Comparison of ENCODE assay signal across 1 cellular context in genomic region chr1:216953495-216953894, GRCh38.
TF ChIP-seq lines count a peak whose summit lies in the region.

No MANE protein-coding gene starts in this region.

TF ChIP-seq in HepG2, 621 proteins besides CTCF, POLR2A, EP300 and RAD21 (continued from another document):
- TF ChIP-seq, protein P1, sequence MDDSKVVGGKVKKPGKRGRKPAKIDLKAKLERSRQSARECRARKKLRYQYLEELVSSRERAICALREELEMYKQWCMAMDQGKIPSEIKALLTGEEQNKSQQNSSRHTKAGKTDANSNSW (CRISPR knock-in tag; IDR thresholded peaks at IDR 0.05; ENCODE audit: borderline replicate concordance) = no peak
- TF ChIP-seq NPAS2 (CRISPR knock-in tag; IDR thresholded peaks at IDR 0.05; ENCODE audit: borderline replicate concordance) (no peak), CREB1 (IDR thresholded peaks at IDR 0.05) (peak; percentile 75), CREB1 (CRISPR knock-in tag; IDR thresholded peaks at IDR 0.05) (no peak)
